1 cellular context compared by ENCODE assay signal in genomic region chr20:35650632-35651031, GRCh38.
TF ChIP-seq lines count a peak whose summit lies in the region.

No MANE protein-coding gene starts in this region.

TF ChIP-seq in WTC11, 78 proteins besides CTCF, POLR2A, EP300 and RAD21:
- TF ChIP-seq ERG (CRISPR knock-in tag; IDR thresholded peaks at IDR 0.05) = no peak
- no peak for TF ChIP-seq ZMAT4 (CRISPR knock-in tag; IDR thresholded peaks at IDR 0.05)
- no peak for TF ChIP-seq ZNF232 (CRISPR knock-in tag; IDR thresholded peaks at IDR 0.05)
- no peak for TF ChIP-seq CREM (CRISPR knock-in tag; IDR thresholded peaks at IDR 0.05)
- TF ChIP-seq ZNF317 (CRISPR knock-in tag; IDR thresholded peaks at IDR 0.05; ENCODE audit: borderline replicate concordance, low read depth) = no peak
- no peak for TF ChIP-seq ATF6 (CRISPR knock-in tag; IDR thresholded peaks at IDR 0.05)
- TF ChIP-seq, protein P1, sequence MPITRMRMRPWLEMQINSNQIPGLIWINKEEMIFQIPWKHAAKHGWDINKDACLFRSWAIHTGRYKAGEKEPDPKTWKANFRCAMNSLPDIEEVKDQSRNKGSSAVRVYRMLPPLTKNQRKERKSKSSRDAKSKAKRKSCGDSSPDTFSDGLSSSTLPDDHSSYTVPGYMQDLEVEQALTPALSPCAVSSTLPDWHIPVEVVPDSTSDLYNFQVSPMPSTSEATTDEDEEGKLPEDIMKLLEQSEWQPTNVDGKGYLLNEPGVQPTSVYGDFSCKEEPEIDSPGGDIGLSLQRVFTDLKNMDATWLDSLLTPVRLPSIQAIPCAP (CRISPR knock-in tag; IDR thresholded peaks at IDR 0.05) = no peak
TF ChIP-seq in WTC11: peak in this region for 0.
